18 cellular contexts compared by ENCODE assay signal in the genomic region with DNA sequence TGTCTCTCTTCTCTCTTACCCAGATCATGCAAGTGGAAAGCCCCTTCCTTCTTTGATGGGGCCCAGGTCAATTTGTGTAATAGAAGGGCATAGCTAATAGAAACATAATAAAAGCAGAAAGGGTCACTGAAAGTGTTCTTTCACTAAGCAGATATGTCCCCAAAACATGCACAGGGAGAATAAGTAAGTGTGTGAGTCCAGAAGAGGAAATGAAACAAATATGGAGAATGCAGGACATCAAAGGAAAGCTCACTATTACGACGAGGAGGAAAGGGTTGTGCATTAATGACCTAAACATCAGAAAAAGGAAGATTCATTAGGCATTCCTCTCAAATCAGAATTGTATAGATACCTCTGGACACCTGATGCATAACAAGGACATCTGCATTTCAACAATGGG.
"Had no signal": no experiment of that assay in that cellular context is flagged by ENCODE, and none has a peak within 500 bp of the region (broad histone marks: within the 10 kb centered on the region; RNA-seq: fewer than 3 reads in every experiment).

No MANE protein-coding gene starts in this region.

- DNase-seq: islet precursor cell; left ventricle myocardium inferior; mesendoderm; naive B cell; natural killer cell; nephron progenitor cell; occipital lobe; ovary; right lobe of liver; stimulated activated CD4-positive, alpha-beta T cell treated with anti-CD3 and anti-CD28 coated beads, Interleukin-1b, Interleukin-23, amount 100 ng/mL, for 48 hours; stimulated activated CD4-positive, alpha-beta T cell treated with anti-CD3 and anti-CD28 coated beads, Interleukin-2, amount 100 ng/mL, for 48 hours; stimulated activated CD4-positive, alpha-beta T cell treated with anti-CD3 and anti-CD28 coated beads, Interleukin-4, amount 100 ng/mL, for 4 hours; stimulated activated CD8-positive, alpha-beta memory T cell treated with anti-CD3 and anti-CD28 coated beads, Interleukin-4, amount 100 ng/mL, for 48 hours; stimulated activated naive CD4-positive, alpha-beta T cell treated with Interleukin-2 at 50 U/mL for 16 hours; stimulated activated naive CD8-positive, alpha-beta T cell treated with anti-CD3 and anti-CD28 coated beads, Interleukin-15, amount 100 ng/mL, for 72 hours; substantia nigra; uterus had no signal

- ATAC-seq: natural killer cell; right lobe of liver; stimulated activated memory B cell treated with anti-CD40 and anti-IgM and Interleukin-4, amounts not matched to agents 10 μg/mL and 1 μg/mL and 100 μg/mL, for 72 hours; stimulated activated naive CD8-positive, alpha-beta T cell treated with anti-CD3 and anti-CD28 coated beads, Interleukin-15, amount 100 ng/mL, for 72 hours had no signal
